22 cellular contexts compared by ENCODE assay signal in genomic region chr7:155355745-155356144, GRCh38.
"Had no signal": no experiment of that assay in that cellular context is flagged by ENCODE, and none has a peak within 500 bp of the region (broad histone marks: within the 10 kb centered on the region; RNA-seq: fewer than 3 reads in every experiment).

No MANE protein-coding gene starts in this region.

- ATAC-seq: activated naive CD8-positive, alpha-beta T cell treated with anti-CD3 and anti-CD28 coated beads, Interleukin-2, amount 50 U/mL, for 24 hours; activated T-cell treated with anti-CD3 and anti-CD28 coated beads, Interleukin-2, amount 50 U/mL, for 4 hours; activated T-helper 17 cell treated with anti-CD3 and anti-CD28 coated beads, Interleukin-2, amount 50 U/mL, for 72 hours; esophagus mucosa; heart right ventricle; left lobe of liver; mucosa of descending colon; natural killer cell treated with Interleukin-12 subunit alpha and Interleukin-12 subunit beta and Interleukin-15 and Interleukin-18, amount 100 ng/mL, for 72 hours had no signal

- H3K27ac ChIP-seq: breast epithelium, heart right ventricle, suprapubic skin, tibial nerve had no signal

- H3K36me3 ChIP-seq: breast epithelium, heart right ventricle, suprapubic skin, tibial nerve had no signal

- DNase-seq: activated CD4-positive, alpha-beta memory T cell treated with anti-CD3 and anti-CD28 coated beads for 36 hours; activated CD4-positive, alpha-beta T cell treated with anti-CD3 and anti-CD28 coated beads, Interleukin-2, amount 10 ng/mL, durations not matched to agents 24 days and 14 days; activated CD4-positive, CD25-positive, alpha-beta regulatory T cell treated with anti-CD3 and anti-CD28 coated beads, Interleukin-2, amount 50 U/mL, for 72 hours; activated CD8-positive, alpha-beta memory T cell treated with anti-CD3 and anti-CD28 coated beads, Interleukin-2, amount 50 U/mL, for 4 hours; activated gamma-delta T cell treated with Interleukin-2 at 50 U/mL for 16 hours; activated naive CD8-positive, alpha-beta T cell treated with anti-CD3 and anti-CD28 coated beads, Interleukin-2, amount 50 U/mL, for 24 hours; activated T-cell treated with anti-CD3 and anti-CD28 coated beads, Interleukin-2, amount 50 U/mL, for 4 hours; amygdala; endodermal cell; foreskin fibroblast; heart right ventricle; kidney glomerular epithelial cell; mucosa of descending colon; stimulated activated naive CD4-positive, alpha-beta T cell; T-helper 2 cell had no signal

- H3K4me3 ChIP-seq: breast epithelium, heart right ventricle, mucosa of descending colon, suprapubic skin, tibial nerve had no signal

- H3K4me1 ChIP-seq: breast epithelium, suprapubic skin, tibial nerve had no signal

- H3K9me3 ChIP-seq: breast epithelium, heart right ventricle, mucosa of descending colon, suprapubic skin, tibial nerve had no signal
